ENCODE assay signal across 31 cellular contexts in the genomic region with DNA sequence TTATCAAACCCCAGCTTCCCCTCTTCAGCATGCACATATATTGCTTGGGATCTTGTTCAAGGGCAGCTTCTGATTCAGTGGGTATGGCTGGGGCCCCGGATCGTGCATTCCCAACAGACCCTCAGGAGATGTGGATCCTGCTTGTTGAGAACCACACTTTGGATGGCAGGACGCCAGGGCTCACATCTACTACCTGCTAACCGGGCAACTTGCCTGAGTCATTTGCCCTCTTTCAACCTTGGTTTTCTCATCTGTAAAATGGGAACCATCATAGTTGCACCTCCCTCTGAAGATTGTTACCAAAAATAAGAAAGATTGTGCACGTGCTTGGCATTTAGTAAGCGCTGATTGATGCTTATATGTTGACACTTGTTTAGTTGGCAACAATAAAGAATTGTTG.
DNase-seq lines count a peak whose midpoint lies in the region; ATAC-seq, FAIRE-seq and TF ChIP-seq lines count a peak whose summit lies in the region.
"Had no signal": no experiment of that assay in that cellular context is flagged by ENCODE, and none has a peak within 500 bp of the region (broad histone marks: within the 10 kb centered on the region; RNA-seq: fewer than 3 reads in every experiment).

No MANE protein-coding gene starts in this region.

- no peak for TF ChIP-seq RAD21 in HepG2 (CRISPR knock-in tag; IDR thresholded peaks at IDR 0.05)
- TF ChIP-seq RAD21 in IMR-90 (IDR thresholded peaks at IDR 0.05; ENCODE audit: low read length) = no peak

- no peaks in the 10 kb centered on the region for H3K79me2 ChIP-seq in HepG2 (ENCODE audit: insufficient read depth, low read length)

- no peak overlapping the region for H2BK15ac ChIP-seq in IMR-90 (ENCODE audit: low read depth, low read length)

- peak overlapping the region; percentile 16 for H2AK9ac ChIP-seq in IMR-90 (replicated peaks; ENCODE audit: low read depth, low read length, poor library complexity)

- H3K79me1 ChIP-seq in IMR-90 (ENCODE audit: low read depth in 1 of 2, low read length in 2 of 2) = no peaks in the 10 kb centered on the region

- H3K27me3 ChIP-seq in HepG2 (ENCODE audit: control insufficient read depth in 1 of 2, insufficient read depth in 2 of 2, low read length in 2 of 2) = no peaks in the 10 kb centered on the region; a peak in 3 of 5 replicates
- H3K27me3 ChIP-seq in right lobe of liver = no peaks in the 10 kb centered on the region
- peaks cover 2% of the 10 kb centered on the region; the same call in 1 of the 2 replicates for H3K27me3 ChIP-seq in IMR-90 (ENCODE audit: control insufficient read depth, insufficient read depth, low read length)
- H3K27me3 ChIP-seq: BLaER1; BLaER1 treated with 17β-estradiol and CSF1 and Interleukin-3, amounts not matched to agents 10 nM and 100 nM had no signal

- H3K27ac ChIP-seq in HepG2 (ENCODE audit: extremely low read length, insufficient read depth, low read length) (no peak overlapping the region), right lobe of liver (no peak overlapping the region), IMR-90 (ENCODE audit: insufficient read depth, low read length) (no peak overlapping the region)
- H3K27ac ChIP-seq: 22Rv1; A549; BLaER1; BLaER1 treated with 17β-estradiol and CSF1 and Interleukin-3, amounts not matched to agents 10 nM and 100 nM; C4-2B had no signal

- POLR2A ChIA-PET in HepG2 (lab: Yijun Ruan, JAX) = no interaction called here
- POLR2A ChIA-PET in IMR-90 (lab: Charles Lee; ENCODE audit: unreplicated experiment) = no interaction called here

- no peak overlapping the region for H2BK20ac ChIP-seq in IMR-90 (ENCODE audit: low read depth, low read length)

- H3K36me3 ChIP-seq in HepG2 (replicated peaks in 1 of 2; ENCODE audit: control insufficient read depth in 1 of 2, insufficient read depth in 2 of 2, low read length in 2 of 2) = no peaks in the 10 kb centered on the region
- H3K36me3 ChIP-seq in right lobe of liver = no peaks in the 10 kb centered on the region
- no peaks in the 10 kb centered on the region for H3K36me3 ChIP-seq in IMR-90 (ENCODE audit: control insufficient read depth, insufficient read depth, low read length)
- H3K36me3 ChIP-seq: BE2C; BLaER1; BLaER1 treated with 17β-estradiol and CSF1 and Interleukin-3, amounts not matched to agents 10 nM and 100 nM had no signal

- in situ Hi-C loops in HepG2 (cut with HindIII; ENCODE audit: extremely low pct_ligation_motif_present, low pct_unique_long_range_greater_than_20kb) = no loop called here
- in situ Hi-C loops in IMR-90 (cut with MboI; ENCODE audit: low sequenced_read_pairs) = no loop called here

- no peak overlapping the region for H4K8ac ChIP-seq in IMR-90 (ENCODE audit: low read depth in 2 of 2, low read length in 2 of 2)

- no peak for ATAC-seq in HepG2
- no peak for ATAC-seq in right lobe of liver
- no peak for ATAC-seq in IMR-90 (ENCODE audit: low read depth)
- ATAC-seq in GM21447 (IDR thresholded peaks at IDR 0.05; ENCODE audit: unreplicated experiment) = no peak
- ATAC-seq: A549; CD8-positive, alpha-beta T cell had no signal

- BruUV-seq in HepG2 (replicated peaks; lab: Mats Ljungman, UMichigan) (no TSS peak), IMR-90 (replicated peaks; lab: Mats Ljungman, UMichigan) (no TSS peak)

- CTCF ChIA-PET in HepG2 (lab: Yijun Ruan, JAX; ENCODE audit: low intra/inter-chr PET ratio, low total read pairs) = no interaction called here
- CTCF ChIA-PET in IMR-90 (lab: Yijun Ruan, JAX) = no interaction called here

- TF ChIP-seq EP300 in HepG2 (IDR thresholded peaks at IDR 0.05; ENCODE audit: low read depth in 2 of 2, low read length in 2 of 2) (no peak), HepG2 (CRISPR knock-in tag; IDR thresholded peaks at IDR 0.05; ENCODE audit: borderline replicate concordance) (no peak)

- DNase-seq in HepG2 (ENCODE audit: low spot score) (no peak), right lobe of liver (no peak), IMR-90 (no peak)
- DNase-seq: 8988T; ACHN; AML-193; BE2C; C1 segment of cervical spinal cord; Caco-2; Calu3; CD4-positive, alpha-beta memory T cell; CD4-positive, alpha-beta T cell; CD4-positive, CD25-positive, alpha-beta regulatory T cell; CD8-positive, alpha-beta memory T cell; CD8-positive, alpha-beta T cell; COR-L47; DMS 273 treated with DMSO at 0.1 percent for 48 hours; DMS153; DMS53; DMS79; DMS79 treated with DMSO at 0.1 percent for 48 hours; DND-41; EL had no signal

- H3K4me3 ChIP-seq in HepG2 (replicated peaks in 1 of 3; ENCODE audit: insufficient read depth in 1 of 3, low read depth in 2 of 3, low read length in 3 of 3) = no peak overlapping the region
- H3K4me3 ChIP-seq in right lobe of liver = no peak overlapping the region
- no peak overlapping the region for H3K4me3 ChIP-seq in IMR-90 (ENCODE audit: insufficient read depth, low read depth, low read length)
- H3K4me3 ChIP-seq: A549; BLaER1; BLaER1 treated with 17β-estradiol and CSF1 and Interleukin-3, amounts not matched to agents 10 nM and 100 nM had no signal

- intact Hi-C loops in HepG2 (cut with micrococcal nuclease; ENCODE audit: unreplicated experiment) = no loop called here
- intact Hi-C loops in right lobe of liver (cut with DNase I) = no loop called here
- intact Hi-C loops in IMR-90 (cut with micrococcal nuclease) = no loop called here

- H3K14ac ChIP-seq in IMR-90 (replicated peaks; ENCODE audit: low read depth, low read length) = no peak overlapping the region

- H3K9me1 ChIP-seq in IMR-90 (ENCODE audit: insufficient read depth, low read length) = no peaks in the 10 kb centered on the region

- H3K4me2 ChIP-seq in HepG2 (ENCODE audit: low read depth, low read length) (no peak overlapping the region), IMR-90 (ENCODE audit: low read depth, low read length) (no peak overlapping the region)
- H3K4me2 ChIP-seq: A549; BLaER1; BLaER1 treated with 17β-estradiol and CSF1 and Interleukin-3, amounts not matched to agents 10 nM and 100 nM had no signal

- H3K18ac ChIP-seq in IMR-90 (ENCODE audit: low read depth, low read length) = no peak overlapping the region

- H3K9ac ChIP-seq in HepG2 (ENCODE audit: insufficient read depth, low read depth, low read length) = no peak overlapping the region
- H3K9ac ChIP-seq in IMR-90 (ENCODE audit: low read depth, low read length) = no peak overlapping the region
- H3K9ac ChIP-seq: BLaER1; BLaER1 treated with 17β-estradiol and CSF1 and Interleukin-3, amounts not matched to agents 10 nM and 100 nM had no signal

- no peak overlapping the region for H2BK5ac ChIP-seq in IMR-90 (ENCODE audit: low read depth, low read length, poor library complexity, severe bottlenecking)

- TF ChIP-seq POLR2A in HepG2 (IDR thresholded peaks at IDR 0.05; ENCODE audit: insufficient read depth in 1 of 2, low read depth in 2 of 2, low read length in 2 of 2) (no peak), right lobe of liver (IDR thresholded peaks at IDR 0.05) (no peak), IMR-90 (IDR thresholded peaks at IDR 0.05; ENCODE audit: low read depth, low read length) (no peak)

- FAIRE-seq in HepG2 (lab: Jason Lieb, UNC) = no peak
- FAIRE-seq: A204.1, A549, D721Med had no signal

- H3K9me3 ChIP-seq in HepG2 (ENCODE audit: low read length) = no peaks in the 10 kb centered on the region
- no peaks in the 10 kb centered on the region for H3K9me3 ChIP-seq in right lobe of liver
- H3K9me3 ChIP-seq in IMR-90 (ENCODE audit: control insufficient read depth, insufficient read depth, low read length) = peaks cover 3% of the 10 kb centered on the region; the same call in 1 of the 2 replicates
- H3K9me3 ChIP-seq: A549, BE2C, Caco-2 had no signal

- no peak overlapping the region for H4K91ac ChIP-seq in IMR-90 (ENCODE audit: insufficient read depth, low read depth, low read length)

- H2AFZ ChIP-seq in HepG2 (ENCODE audit: low read length) (no peak overlapping the region), IMR-90 (replicated peaks; ENCODE audit: low read length, poor library complexity) (no peak overlapping the region)

- 26% methylated on average over 6 of the region's 6 CpGs for WGBS in HepG2 (ENCODE audit: low lambda C conversion rate)
- 84% methylated on average over 3 of the region's 6 CpGs for WGBS in right lobe of liver (ENCODE audit: insufficient coverage, low coverage, low lambda C conversion rate, missing lambda C conversion rate)
- WGBS in IMR-90 (ENCODE audit: extremely low coverage in 2 of 2, insufficient read length in 1 of 2), 2 experiments = 40% methylated on average over 1 of the region's 6 CpGs; no CpG with 5 or more reads in 1 of the 2 experiments

- H3K4ac ChIP-seq in IMR-90 (ENCODE audit: low read depth, low read length) = no peak overlapping the region

- H3K23ac ChIP-seq in IMR-90 (ENCODE audit: low read depth, low read length) = no peak overlapping the region

- H4K20me1 ChIP-seq in HepG2 (ENCODE audit: insufficient read depth, low read length) = no peaks in the 10 kb centered on the region
- H4K20me1 ChIP-seq in IMR-90 (ENCODE audit: insufficient read depth, low read length) = no peaks in the 10 kb centered on the region
- H4K20me1 ChIP-seq: BLaER1; BLaER1 treated with 17β-estradiol and CSF1 and Interleukin-3, amounts not matched to agents 10 nM and 100 nM had no signal

- H3K4me1 ChIP-seq in HepG2 (ENCODE audit: insufficient read depth, low read length) (peaks cover 9% of the 10 kb centered on the region), right lobe of liver (peaks cover 0 to 12% (median 4%) of the 10 kb centered on the region in 4 donors), IMR-90 (ENCODE audit: control insufficient read depth, insufficient read depth, low read length) (no peaks in the 10 kb centered on the region)
- H3K4me1 ChIP-seq: A549, BE2C, Caco-2 had no signal

- H4K5ac ChIP-seq in IMR-90 (ENCODE audit: low read depth, low read length) = no peak overlapping the region

- H2BK120ac ChIP-seq in IMR-90 (ENCODE audit: low read depth, low read length) = no peak overlapping the region

- no peak overlapping the region for H3K56ac ChIP-seq in IMR-90 (ENCODE audit: extremely low read depth, insufficient read depth, low read length)

- TF ChIP-seq CTCF in HepG2 (CRISPR knock-in tag; IDR thresholded peaks at IDR 0.05) (no peak), right lobe of liver (IDR thresholded peaks at IDR 0.05) (no peak), IMR-90 (conservative IDR thresholded peaks at IDR 0.05; ENCODE audit: low read depth, low read length) (no peak)

- H2AK5ac ChIP-seq in IMR-90 (ENCODE audit: low read depth, low read length) = no peak overlapping the region

- dilution Hi-C loops in IMR-90 (cut with HindIII; ENCODE audit: low sequenced_read_pairs, unreplicated experiment) = no loop called here

TF ChIP-seq in HepG2, 621 proteins besides CTCF, POLR2A, EP300 and RAD21:
- TF ChIP-seq ZNF629 (CRISPR knock-in tag; conservative IDR thresholded peaks at IDR 0.05) (peak; percentile 58; the same call in 1 of the 2 replicates), CHCHD3 (CRISPR knock-in tag; IDR thresholded peaks at IDR 0.05) (no peak), NBN (conservative IDR thresholded peaks at IDR 0.05) (no peak)
